13 cellular contexts compared by ENCODE assay signal in the genomic region with DNA sequence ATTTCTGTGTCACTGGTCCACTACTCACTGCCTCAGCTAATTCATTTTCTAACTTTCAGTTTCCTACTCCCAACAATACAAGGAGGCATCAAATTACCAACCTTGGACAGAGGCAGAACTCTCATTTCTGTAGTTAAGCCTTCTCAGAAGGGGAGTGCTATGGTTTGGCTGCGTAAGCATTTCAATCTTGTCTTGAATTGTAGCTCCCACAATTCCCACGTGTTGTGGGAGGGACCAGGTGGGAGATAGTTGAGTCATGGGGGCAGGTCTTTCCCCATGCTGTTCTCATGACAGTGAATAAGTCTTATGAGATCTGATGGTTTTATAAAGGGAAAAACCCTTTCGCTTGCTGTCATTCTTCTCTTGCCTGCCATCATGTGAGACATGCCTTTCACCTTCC. TPM values are rescaled to one million over a fixed set of nuclear protein-coding genes. Genes with fewer than 3 reads are reported as not detected.
A peak's percentile ranks its signal among the peaks of the same experiment; 100 is the strongest.
DNase-seq lines count a peak whose midpoint lies in the region; ATAC-seq, FAIRE-seq and TF ChIP-seq lines count a peak whose summit lies in the region.
"Had no signal": no experiment of that assay in that cellular context is flagged by ENCODE, and none has a peak within 500 bp of the region (broad histone marks: within the 10 kb centered on the region; RNA-seq: fewer than 3 reads in every experiment).

No MANE protein-coding gene starts in this region.

- intact Hi-C loops in CD14-positive monocyte (cut with micrococcal nuclease), result no loop called here

- peaks cover 16% of the 10 kb centered on the region for H3K4me1 Mint-ChIP-seq in CD14-positive monocyte

- H3K27me3 Mint-ChIP-seq in CD14-positive monocyte (ENCODE audit: low read depth in 3 of 3), result peaks cover 17 to 34% (median 19%) of the 10 kb centered on the region in 3 donors

- no peak overlapping the region for H3K4me3 Mint-ChIP-seq in CD14-positive monocyte

- DNase-seq in CD14-positive monocyte (ENCODE audit: low spot score) (peak; percentile 47), GM19239 (ENCODE audit: insufficient read length, low spot score) (no peak), bronchial epithelial cell (ENCODE audit: low read depth) (peak; percentile 20), NCI-H146 (lab: John Stamatoyannopoulos, UW) (no peak), inferior parietal cortex (ENCODE audit: extremely low spot score) (no peak), NAMALWA (ENCODE audit: low spot score) (no peak)
- DNase-seq: anterior cingulate cortex, COR-L47, midbrain, SHP77 had no signal

- TF ChIP-seq CTCF in CD14-positive monocyte (IDR thresholded peaks at IDR 0.05) (no peak), bronchial epithelial cell (IDR thresholded peaks at IDR 0.05; ENCODE audit: insufficient read depth, low read length, severe bottlenecking) (no peak)

- FAIRE-seq in GM19239 (lab: Jason Lieb, UNC) (peak; percentile 82), bronchial epithelial cell (lab: Jason Lieb, UNC) (no peak)

- no peaks in the 10 kb centered on the region for H3K36me3 Mint-ChIP-seq in CD14-positive monocyte

- H3K36me3 ChIP-seq in bronchial epithelial cell (ENCODE audit: control insufficient read depth, insufficient read depth, low read length), result no peaks in the 10 kb centered on the region

- no peaks in the 10 kb centered on the region for H3K27me3 ChIP-seq in bronchial epithelial cell (ENCODE audit: control insufficient read depth, insufficient read depth, low read length)

- ATAC-seq in HG03342 (IDR thresholded peaks at IDR 0.05; ENCODE audit: unreplicated experiment), result peak; percentile 76
- no peak for ATAC-seq in GM21528 (IDR thresholded peaks at IDR 0.05; ENCODE audit: low FRiP score, unreplicated experiment)

- no peak overlapping the region for H3K27ac Mint-ChIP-seq in CD14-positive monocyte

- H3K4me3 ChIP-seq in bronchial epithelial cell (ENCODE audit: low read depth, low read length), result no peak overlapping the region

- peaks cover 2 to 22% (median 8%) of the 10 kb centered on the region in 7 donors for H3K9me3 Mint-ChIP-seq in CD14-positive monocyte

RNA-seq across cellular contexts. Expression of gene HLA-DRA, which starts 22.9 kb away (rescaled TPM):
- 1,000 to 10,000 TPM; 4,194 to 5,181 TPM for polyA plus RNA-seq in CD14-positive monocyte
- 0.13 TPM in 1 of 2 replicates, not detected in the other for total RNA-seq in bronchial epithelial cell
- total RNA-seq: MCF 10A had no signal

RNA-seq across cellular contexts. Expression of gene BTNL2, which starts 55.6 kb away (rescaled TPM):
- not detected for polyA plus RNA-seq in CD14-positive monocyte
- 0.13 and 0.26 TPM in 2 replicates for total RNA-seq in bronchial epithelial cell
- total RNA-seq: MCF 10A had no signal

Comparison
In these comparisons a context has a peak if more than half of its experiments do, and no peak if none do; other contexts are left out.
1. DNase-seq: peak in CD14-positive monocyte (single experiment) and bronchial epithelial cell (single experiment); none in GM19239 (single experiment), NCI-H146 (single experiment), inferior parietal cortex (single experiment) and NAMALWA (single experiment).